In genomic region chr6:20340056-20340455, GRCh38 we compare ENCODE assay signal across 25 cellular contexts.
"Had no signal": no experiment of that assay in that cellular context is flagged by ENCODE, and none has a peak within 500 bp of the region (broad histone marks: within the 10 kb centered on the region; RNA-seq: fewer than 3 reads in every experiment).

No MANE protein-coding gene starts in this region.

- H3K27ac ChIP-seq: SK-N-MC had no signal

- H3K4me3 ChIP-seq: SK-N-MC had no signal

- DNase-seq: activated B cell treated with CpG ODN at 0.5 μM for 24 hours; activated CD4-positive, alpha-beta memory T cell treated with anti-CD3 and anti-CD28 coated beads, Interleukin-2, amount 10 ng/mL, durations not matched to agents 7 days and 5 days; activated CD4-positive, alpha-beta T cell treated with anti-CD3 and anti-CD28 coated beads for 1 hour; activated CD4-positive, alpha-beta T cell treated with anti-CD3 and anti-CD28 coated beads, Interleukin-2, amount 10 ng/mL, durations not matched to agents 24 days and 14 days; activated gamma-delta T cell; activated naive CD4-positive, alpha-beta T cell treated with anti-CD3 and anti-CD28 coated beads, Interleukin-2, amount 10 ng/mL, durations not matched to agents 7 days and 5 days; activated T-cell treated with anti-CD3 and anti-CD28 coated beads for 4 hours; activated T-cell treated with anti-CD3 and anti-CD28 coated beads, Interleukin-2, amount 50 U/mL, for 48 hours; aorta; Kasumi-1; KBM-7; NCI-H1048; NCI-H1417; NCI-H187; NCI-H2227 treated with DMSO at 0.1 percent for 48 hours; NCI-H510A; NK-92 treated with Interleukin-12 subunit alpha and Interleukin-12 subunit beta, amount 100 ng/mL, for 24 hours; OCI-M1; T-cell; T-helper 2 cell; T1000 had no signal

- ATAC-seq: activated T-helper 17 cell treated with anti-CD3 and anti-CD28 coated beads, Interleukin-2, amount 50 U/mL, for 72 hours; Panc1; Right ventricle myocardium inferior; T-cell had no signal
